ENCODE assay signal across 1 cellular context in genomic region chr19:18203408-18203862, GRCh38.
A peak's percentile ranks its signal among the peaks of the same experiment; 100 is the strongest.
TF ChIP-seq lines count a peak whose summit lies in the region.

No MANE protein-coding gene starts in this region.

TF ChIP-seq in K562, 482 proteins besides CTCF, POLR2A, EP300 and RAD21 (continued from another document and continues in another):
- TF ChIP-seq ARID4B (CRISPR knock-in tag; IDR thresholded peaks at IDR 0.05) (peak; percentile 22; the same call in 1 of the 2 replicates), PHTF2 (CRISPR knock-in tag; IDR thresholded peaks at IDR 0.05) (no peak), BRCA1 (IDR thresholded peaks at IDR 0.05) (no peak), BRCA1 (CRISPR knock-in tag; IDR thresholded peaks at IDR 0.05) (0 out of 2 replicates have a peak, but pooled peaks have one; percentile 28), ZNF589 (CRISPR knock-in tag; IDR thresholded peaks at IDR 0.05; ENCODE audit: low read depth) (no peak), CTBP1 (IDR thresholded peaks at IDR 0.05; ENCODE audit: borderline replicate concordance) (no peak), KDM5B (IDR thresholded peaks at IDR 0.05; ENCODE audit: insufficient replicate concordance, low read depth, low read length) (peak; percentile 38), ZBTB7A (IDR thresholded peaks at IDR 0.05; ENCODE audit: borderline replicate concordance, control insufficient read depth, low read depth, low read length) (peak; percentile 45; the same call in 1 of the 2 replicates), CEBPG (CRISPR knock-in tag; IDR thresholded peaks at IDR 0.05) (peak; percentile 3; the same call in 1 of the 2 replicates), CEBPG (tag; conservative IDR thresholded peaks at IDR 0.05 in 1 of 2, IDR thresholded peaks at IDR 0.05 in 1 of 2) (no peak), BCLAF1 (IDR thresholded peaks at IDR 0.05; ENCODE audit: borderline replicate concordance in 1 of 2, control insufficient read depth in 1 of 2, low read depth in 2 of 2, low read length in 1 of 2) (no peak), MAFK (IDR thresholded peaks at IDR 0.05; ENCODE audit: low read length) (no peak), XRCC4 (IDR thresholded peaks at IDR 0.05; ENCODE audit: extremely low read depth, insufficient read depth, insufficient read length) (no peak), ELK1 (CRISPR knock-in tag; IDR thresholded peaks at IDR 0.05) (no peak), YY1 (IDR thresholded peaks at IDR 0.05; ENCODE audit: borderline replicate concordance in 1 of 3, control insufficient read depth in 1 of 3, extremely low read depth in 1 of 3, insufficient read depth in 3 of 3, insufficient read length in 1 of 3, insufficient replicate concordance in 2 of 3, low read depth in 1 of 3, low read length in 2 of 3) (no peak), CLOCK (CRISPR knock-in tag; IDR thresholded peaks at IDR 0.05; ENCODE audit: borderline replicate concordance) (no peak), RREB1 (CRISPR knock-in tag; IDR thresholded peaks at IDR 0.05) (0 out of 2 replicates have a peak, but pooled peaks have one; percentile 38), CXXC5 (CRISPR knock-in tag; IDR thresholded peaks at IDR 0.05) (0 out of 2 replicates have a peak, but pooled peaks have one; percentile 4), SAFB (IDR thresholded peaks at IDR 0.05; ENCODE audit: borderline replicate concordance, low read depth, low read length) (peak; percentile 96), MNT (conservative IDR thresholded peaks at IDR 0.05) (0 out of 4 replicates have a peak, but pooled peaks of 1 of the 2 experiments have one; percentile 10), THAP12 (CRISPR knock-in tag; IDR thresholded peaks at IDR 0.05) (peak; percentile 15; the same call in 1 of the 2 replicates), ZNF740 (CRISPR knock-in tag; IDR thresholded peaks at IDR 0.05) (peak; percentile 66; the same call in 1 of the 2 replicates), ZNF740 (tag; IDR thresholded peaks at IDR 0.05) (no peak), ID3 (CRISPR knock-in tag; IDR thresholded peaks at IDR 0.05) (no peak), ID3 (tag; IDR thresholded peaks at IDR 0.05) (0 out of 2 replicates have a peak, but pooled peaks have one; percentile 21)
